Comparison of ENCODE assay signal across 10 cellular contexts in genomic region chr2:181680055-181680936, GRCh38. TPM values are rescaled to one million over a fixed set of nuclear protein-coding genes. Genes with fewer than 3 reads are reported as not detected.
DNase-seq lines count a peak whose midpoint lies in the region; ATAC-seq, FAIRE-seq and TF ChIP-seq lines count a peak whose summit lies in the region.
"Had no signal": no experiment of that assay in that cellular context is flagged by ENCODE, and none has a peak within 500 bp of the region (broad histone marks: within the 10 kb centered on the region; RNA-seq: fewer than 3 reads in every experiment).

Gene NEUROD1 (minus strand): TSS chr2:181680517. CDS start chr2:181678860, 1,657 bp downstream.

- in situ Hi-C loops in HepG2 (cut with HindIII; ENCODE audit: extremely low pct_ligation_motif_present, low pct_unique_long_range_greater_than_20kb): no loop called here

- ATAC-seq in HepG2 (no peak), right lobe of liver (no peak), SK-N-SH treated with all-trans-retinoic acid at 6 μM for 48 hours (peak; percentile 85)

- WGBS in HepG2 (ENCODE audit: low lambda C conversion rate): 43% methylated on average over 45 of the region's 45 CpGs
- 5% methylated on average over 45 of the region's 45 CpGs for WGBS in right lobe of liver (ENCODE audit: insufficient coverage, low coverage, low lambda C conversion rate, missing lambda C conversion rate)
- 1% methylated on average over 45 of the region's 45 CpGs for WGBS in urinary bladder

- no peak within 1 kb of the TSS for H3K4me3 ChIP-seq in HepG2 (replicated peaks in 1 of 3; ENCODE audit: insufficient read depth in 1 of 3, low read depth in 2 of 3, low read length in 3 of 3)
- H3K4me3 ChIP-seq in right lobe of liver: no peak within 1 kb of the TSS
- H3K4me3 ChIP-seq in iPS-15b (ENCODE audit: low read depth, low read length): peak within 1 kb of the TSS; percentile 23
- peak within 1 kb of the TSS; percentile 14 for H3K4me3 ChIP-seq in urinary bladder (ENCODE audit: low read depth, low read length)
- H3K4me3 ChIP-seq: lung had no signal

- H3K79me2 ChIP-seq in HepG2 (ENCODE audit: insufficient read depth, low read length): no peaks in the 10 kb centered on the region

- peaks cover 9 to 50% of the 10 kb centered on the region in 2 experiments; a peak in 4 of 5 replicates for H3K27me3 ChIP-seq in HepG2 (ENCODE audit: control insufficient read depth in 1 of 2, insufficient read depth in 2 of 2, low read length in 2 of 2)
- peaks cover 0 to 4% of the 10 kb centered on the region in 2 donors for H3K27me3 ChIP-seq in right lobe of liver
- peaks cover 95% of the 10 kb centered on the region for H3K27me3 ChIP-seq in iPS-15b (ENCODE audit: control insufficient read depth, insufficient read depth, low read length)

- no peak within 1 kb of the TSS for H3K27ac ChIP-seq in HepG2 (ENCODE audit: extremely low read length, insufficient read depth, low read length)
- no peak within 1 kb of the TSS for H3K27ac ChIP-seq in right lobe of liver
- H3K27ac ChIP-seq in urinary bladder (ENCODE audit: low read depth): no peak within 1 kb of the TSS
- H3K27ac ChIP-seq: VCaP had no signal

- intact Hi-C loops in HepG2 (cut with micrococcal nuclease; ENCODE audit: unreplicated experiment) (no loop called here), right lobe of liver (cut with DNase I) (no loop called here), posterior vena cava (cut with DNase I) (no loop called here)

- no peak for FAIRE-seq in HepG2 (lab: Jason Lieb, UNC)

- CTCF ChIA-PET in HepG2 (lab: Yijun Ruan, JAX; ENCODE audit: low intra/inter-chr PET ratio, low total read pairs): no interaction called here

- TF ChIP-seq POLR2A in HepG2 (IDR thresholded peaks at IDR 0.05; ENCODE audit: insufficient read depth in 1 of 2, low read depth in 2 of 2, low read length in 2 of 2) (no peak), right lobe of liver (IDR thresholded peaks at IDR 0.05) (no peak)

- POLR2A ChIA-PET in HepG2 (lab: Yijun Ruan, JAX): no interaction called here

- TF ChIP-seq EP300 in HepG2 (IDR thresholded peaks at IDR 0.05; ENCODE audit: low read depth in 2 of 2, low read length in 2 of 2) (no peak), HepG2 (CRISPR knock-in tag; IDR thresholded peaks at IDR 0.05; ENCODE audit: borderline replicate concordance) (no peak)

- TF ChIP-seq CTCF in HepG2 (CRISPR knock-in tag; IDR thresholded peaks at IDR 0.05): no peak
- no peak for TF ChIP-seq CTCF in right lobe of liver (IDR thresholded peaks at IDR 0.05)

- no peak for TF ChIP-seq RAD21 in HepG2 (CRISPR knock-in tag; IDR thresholded peaks at IDR 0.05)

- no peaks in the 10 kb centered on the region for H3K36me3 ChIP-seq in HepG2 (replicated peaks in 1 of 2; ENCODE audit: control insufficient read depth in 1 of 2, insufficient read depth in 2 of 2, low read length in 2 of 2)
- no peaks in the 10 kb centered on the region for H3K36me3 ChIP-seq in right lobe of liver
- no peaks in the 10 kb centered on the region for H3K36me3 ChIP-seq in iPS-15b (ENCODE audit: control insufficient read depth, insufficient read depth, low read length)
- no peaks in the 10 kb centered on the region for H3K36me3 ChIP-seq in urinary bladder (ENCODE audit: insufficient read depth)

- no TSS peak for BruUV-seq in HepG2 (replicated peaks; lab: Mats Ljungman, UMichigan)

- no peaks in the 10 kb centered on the region for H3K9me3 ChIP-seq in HepG2 (ENCODE audit: low read length)
- no peaks in the 10 kb centered on the region for H3K9me3 ChIP-seq in right lobe of liver
- H3K9me3 ChIP-seq in iPS-15b (ENCODE audit: control insufficient read depth, insufficient read depth, low read length): no peaks in the 10 kb centered on the region

- DNase-seq in HepG2 (ENCODE audit: low spot score): no peak
- DNase-seq in right lobe of liver: no peak
- no peak for DNase-seq in AG20443 (ENCODE audit: low spot score)
- DNase-seq in posterior vena cava (ENCODE audit: low spot score): no peak
- no peak for DNase-seq in NCI-H2196 treated with DMSO at 0.1 percent for 48 hours (lab: John Stamatoyannopoulos, UW; ENCODE audit: unreplicated experiment)

- H4K20me1 ChIP-seq in HepG2 (ENCODE audit: insufficient read depth, low read length): no peaks in the 10 kb centered on the region; the same call in 1 of the 2 replicates

- H2AFZ ChIP-seq in HepG2 (ENCODE audit: low read length): no peak within 1 kb of the TSS

- no peak within 1 kb of the TSS for H3K4me2 ChIP-seq in HepG2 (ENCODE audit: low read depth, low read length)

- H3K4me1 ChIP-seq in HepG2 (ENCODE audit: insufficient read depth, low read length): no peaks in the 10 kb centered on the region
- H3K4me1 ChIP-seq in right lobe of liver: peaks cover 0 to 4% (median under 1%) of the 10 kb centered on the region in 4 donors
- peaks cover 16% of the 10 kb centered on the region for H3K4me1 ChIP-seq in iPS-15b (ENCODE audit: control insufficient read depth, insufficient read depth, low read length)
- H3K4me1 ChIP-seq in urinary bladder (ENCODE audit: insufficient read depth): peaks cover 3% of the 10 kb centered on the region

- no peak within 1 kb of the TSS for H3K9ac ChIP-seq in HepG2 (ENCODE audit: insufficient read depth, low read depth, low read length)
- H3K9ac ChIP-seq in iPS-15b (ENCODE audit: low read depth, low read length): no peak within 1 kb of the TSS

TF ChIP-seq in HepG2, 621 proteins besides CTCF, POLR2A, EP300 and RAD21 (continues in another document):
- TF ChIP-seq CSRNP2 (CRISPR knock-in tag; conservative IDR thresholded peaks at IDR 0.05; ENCODE audit: low read depth) (no peak), SMAD3 (CRISPR knock-in tag; IDR thresholded peaks at IDR 0.05) (no peak), ZNF343 (CRISPR knock-in tag; IDR thresholded peaks at IDR 0.05) (no peak)

TF ChIP-seq in SK-N-SH treated with all-trans-retinoic acid at 6 μM for 48 hours, 23 proteins besides CTCF, POLR2A, EP300 and RAD21:
- no peak for TF ChIP-seq ZNF8 (CRISPR knock-in tag; IDR thresholded peaks at IDR 0.05)
- 0 out of 2 replicates have a peak, but pooled peaks have one; percentile 65 for TF ChIP-seq ZFP3 (CRISPR knock-in tag; IDR thresholded peaks at IDR 0.05)
TF ChIP-seq in SK-N-SH treated with all-trans-retinoic acid at 6 μM for 48 hours: peak in this region for 1.

RNA-seq across cellular contexts. Expression of gene NEUROD1, which starts in this region (rescaled TPM):
- total RNA-seq in HepG2 (2016; rRNA removed; fragmentation: Illumina TruSeq; extraction: Trizol) (not detected in 2 replicates), right lobe of liver (not detected), urinary bladder (not detected), posterior vena cava (not detected)
- total RNA-seq in HepG2 (2016; cell fraction: cytosol; rRNA removed; fragmentation: Illumina TruSeq; extraction: Trizol; ENCODE audit: low read depth): not detected in 2 replicates
- not detected in 2 replicates for total RNA-seq in HepG2 (2016; cell fraction: insoluble cytoplasmic fraction; rRNA removed; fragmentation: Illumina TruSeq; extraction: Trizol)
- total RNA-seq in HepG2 (2016; cell fraction: membrane; rRNA removed; fragmentation: Illumina TruSeq; extraction: Trizol): not detected in 2 replicates
- not detected in 2 replicates for total RNA-seq in HepG2 (2016; cell fraction: nucleus; rRNA removed; fragmentation: Illumina TruSeq; extraction: Trizol)
- polyA plus RNA-seq in HepG2 (2011; rRNA removed) (not detected in 2 replicates), urinary bladder (not detected)
- not detected in 2 replicates for polyA plus RNA-seq in HepG2 (2011; cell fraction: cytosol; rRNA removed)
- polyA plus RNA-seq in HepG2 (2011; cell fraction: nucleus; rRNA removed): not detected in 2 replicates
- not detected in 2 replicates for polyA plus RNA-seq in HepG2 (2012)
- not detected in 2 replicates for polyA plus RNA-seq in HepG2 (2016; cell fraction: cytosol; fragmentation: Illumina TruSeq; extraction: Trizol; ENCODE audit: low read depth)
- polyA plus RNA-seq in HepG2 (2016; cell fraction: insoluble cytoplasmic fraction; fragmentation: Illumina TruSeq; extraction: Trizol; ENCODE audit: low read depth): not detected in 2 replicates
- polyA plus RNA-seq in HepG2 (2016; cell fraction: membrane; fragmentation: Illumina TruSeq; extraction: Trizol; ENCODE audit: low read depth): not detected in 2 replicates
- polyA plus RNA-seq in HepG2 (2016; cell fraction: nucleus; fragmentation: Illumina TruSeq; extraction: Trizol; ENCODE audit: insufficient read depth, low read depth): not detected in 2 replicates
- polyA minus RNA-seq in HepG2 (2011; rRNA and poly(A)+ RNA removed; ENCODE audit: low replicate concordance): not detected in 2 replicates
- not detected in 2 replicates for polyA minus RNA-seq in HepG2 (2011; cell fraction: cytosol; rRNA and poly(A)+ RNA removed)
- not detected in 2 replicates for polyA minus RNA-seq in HepG2 (2011; cell fraction: nucleus; rRNA and poly(A)+ RNA removed)
- polyA plus RNA-seq: lung had no signal

Comparison
In these comparisons a context has a peak if more than half of its experiments do, and no peak if none do; other contexts are left out.
1. H3K4me3 ChIP-seq: peak in iPS-15b (single experiment) and urinary bladder (single experiment); none in HepG2 (0 of 3) and right lobe of liver (0 of 3).